In the genomic region with DNA sequence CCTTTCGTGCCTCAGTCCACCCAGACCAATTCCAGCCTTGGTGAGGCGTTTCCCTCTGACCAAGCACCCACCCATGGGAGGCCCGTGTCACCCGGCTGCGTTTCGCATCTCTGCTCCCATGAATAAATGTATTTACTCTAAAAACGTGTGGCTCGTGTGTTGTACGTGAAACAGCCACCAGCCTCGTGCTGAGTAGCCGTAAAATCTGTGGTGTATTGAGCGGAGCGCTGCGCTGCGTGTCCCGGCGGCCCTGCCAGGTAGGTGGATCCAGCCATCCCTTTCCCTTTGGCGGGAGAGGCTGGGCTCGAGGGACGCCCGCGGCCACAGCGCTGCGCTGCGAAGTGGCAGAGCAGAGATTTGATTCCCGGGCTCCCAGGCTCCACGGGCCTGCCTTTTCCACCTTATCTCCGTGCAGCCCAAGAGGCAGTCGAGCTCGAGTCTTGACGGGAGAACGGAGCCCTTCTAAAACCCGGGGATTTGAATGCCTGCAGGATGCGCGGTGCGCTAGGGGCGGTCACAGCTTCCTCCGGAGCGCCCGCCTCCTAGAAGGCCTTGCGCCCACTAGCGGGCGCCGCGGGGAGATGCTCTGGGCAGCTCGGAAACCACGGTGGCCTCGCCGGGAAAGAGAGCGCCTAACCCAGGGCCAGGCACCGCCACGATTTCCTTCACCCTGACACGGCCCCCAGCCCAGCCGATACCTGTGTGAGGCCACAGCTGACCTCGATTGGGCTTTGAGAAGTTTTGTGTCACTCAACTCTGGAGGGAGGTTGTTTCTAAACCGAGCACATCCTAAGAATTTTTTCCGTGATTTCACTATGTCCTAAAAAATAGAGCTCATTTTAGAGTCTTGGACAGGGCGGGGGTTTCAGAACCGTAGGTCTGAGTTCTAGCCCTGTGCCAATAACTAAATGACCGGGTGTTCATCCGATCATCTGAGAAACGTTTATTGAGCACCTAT, we compare ENCODE assay signal across 8 cellular contexts. TPM values are rescaled to one million over a fixed set of nuclear protein-coding genes. Genes with fewer than 3 reads are reported as not detected.
DNase-seq lines count a peak whose midpoint lies in the region; ATAC-seq, FAIRE-seq and TF ChIP-seq lines count a peak whose summit lies in the region.

No MANE protein-coding gene starts in this region.

- ATAC-seq in A549, result peak; percentile 78 to 87
- peak; percentile 72 for ATAC-seq in GM18511 (IDR thresholded peaks at IDR 0.05; ENCODE audit: unreplicated experiment)
- ATAC-seq in HG03066 (IDR thresholded peaks at IDR 0.05; ENCODE audit: low read depth, unreplicated experiment), result peak; percentile 54
- ATAC-seq in left colon, result peak; percentile 61

- peak overlapping the region; percentile 72 to 81 for H3K27ac ChIP-seq in A549

- peaks cover 38% of the 10 kb centered on the region for H3K4me1 ChIP-seq in A549

- POLR2A ChIA-PET in A549 (lab: Yijun Ruan, JAX), result interaction anchor here (0.6 to 1.4 kb wide), 3 partner anchors 14 to 399 kb away, joined by 3 read pairs; a partner anchor contains a TSS

- TF ChIP-seq EP300 in A549 (IDR thresholded peaks at IDR 0.05), result no peak

- H3K4me3 ChIP-seq in A549 (peak overlapping the region; percentile 58), choroid plexus epithelial cell (ENCODE audit: low read depth, low read length) (peak overlapping the region; percentile 61)

- DNase-seq in A549 (ENCODE audit: low read depth in 1 of 2, low spot score in 1 of 2), result peak; percentile 66 to 88
- DNase-seq in NCI-H2227 (lab: John Stamatoyannopoulos, UW; ENCODE audit: unreplicated experiment), result peak; percentile 94
- peak; percentile 70 for DNase-seq in activated CD4-positive, alpha-beta T cell treated with anti-CD3 and anti-CD28 coated beads for 1 hour
- peak; percentile 87 for DNase-seq in choroid plexus epithelial cell (ENCODE audit: low read depth)
- DNase-seq in left colon, result peak; percentile 79 to 90
- peak; percentile 85 for DNase-seq in stimulated activated CD4-positive, alpha-beta T cell treated with anti-CD3 and anti-CD28 coated beads, Interleukin-1b, Interleukin-23, amount 100 ng/mL, for 48 hours

- no peak for TF ChIP-seq POLR2A in A549 (IDR thresholded peaks at IDR 0.05; ENCODE audit: low read length)

- no peak for FAIRE-seq in A549 (lab: Jason Lieb, UNC)

- 19% methylated on average over 41 of the region's 62 CpGs for WGBS in A549 (ENCODE audit: missing lambda C conversion rate)

- CTCF ChIA-PET in A549 (lab: Yijun Ruan, JAX), result interaction anchor here (0.6 to 3.7 kb wide), 40 partner anchors 9 to 360 kb away, joined by 3 to 36 read pairs (median 5); a partner anchor contains a TSS

- TF ChIP-seq RAD21 in A549 (conservative IDR thresholded peaks at IDR 0.05 in 1 of 2, IDR thresholded peaks at IDR 0.05 in 1 of 2), result peak; percentile 47 to 61; a peak in 4 of 5 replicates

- TF ChIP-seq CTCF in A549 (IDR thresholded peaks at IDR 0.05), result peak; percentile 90
- peak; percentile 92 for TF ChIP-seq CTCF in choroid plexus epithelial cell (conservative IDR thresholded peaks at IDR 0.05; ENCODE audit: low read depth, low read length)

- peak overlapping the region; percentile 91 for H3K4me2 ChIP-seq in A549

- intact Hi-C loops in left colon (cut with DNase I, micrococcal nuclease), result no loop called here

- H3K9me3 ChIP-seq in A549, result no peaks in the 10 kb centered on the region

TF ChIP-seq in A549, 52 proteins besides CTCF, POLR2A, EP300 and RAD21 (continues in another document):
- TF ChIP-seq ZSCAN20 (CRISPR knock-in tag; IDR thresholded peaks at IDR 0.05) (no peak), EHF (CRISPR knock-in tag; IDR thresholded peaks at IDR 0.05) (no peak), TFCP2L1 (CRISPR knock-in tag; IDR thresholded peaks at IDR 0.05) (no peak), GATA3 (IDR thresholded peaks at IDR 0.05; ENCODE audit: borderline replicate concordance) (no peak), HOXB13 (CRISPR knock-in tag; IDR thresholded peaks at IDR 0.05; ENCODE audit: low read depth) (no peak), FOSB (CRISPR knock-in tag; IDR thresholded peaks at IDR 0.05) (no peak), SREBF2 (IDR thresholded peaks at IDR 0.05) (no peak), CBX2 (IDR thresholded peaks at IDR 0.05; ENCODE audit: borderline replicate concordance, low read depth) (no peak), NR3C1 (IDR thresholded peaks at IDR 0.05) (no peak), MAZ (IDR thresholded peaks at IDR 0.05; ENCODE audit: borderline replicate concordance, low read depth, low read length) (0 out of 2 replicates have a peak, but pooled peaks have one; percentile 9), NFE2L2 (conservative IDR thresholded peaks at IDR 0.05; ENCODE audit: low read length) (no peak), HDAC2 (IDR thresholded peaks at IDR 0.05) (no peak), BHLHE40 (IDR thresholded peaks at IDR 0.05; ENCODE audit: low read depth, low read length) (no peak), SMC3 (IDR thresholded peaks at IDR 0.05) (peak; percentile 75), KDM5A (IDR thresholded peaks at IDR 0.05) (no peak), CBX8 (IDR thresholded peaks at IDR 0.05) (no peak), ZC3H11A (IDR thresholded peaks at IDR 0.05) (no peak), MYC (IDR thresholded peaks at IDR 0.05; ENCODE audit: borderline replicate concordance, low read length) (no peak), TP53 (CRISPR knock-in tag; IDR thresholded peaks at IDR 0.05) (no peak), RFX5 (IDR thresholded peaks at IDR 0.05) (no peak), ZFP36 (IDR thresholded peaks at IDR 0.05; ENCODE audit: borderline replicate concordance, partially characterized antibody) (no peak)
- TF ChIP-seq, protein P1, sequence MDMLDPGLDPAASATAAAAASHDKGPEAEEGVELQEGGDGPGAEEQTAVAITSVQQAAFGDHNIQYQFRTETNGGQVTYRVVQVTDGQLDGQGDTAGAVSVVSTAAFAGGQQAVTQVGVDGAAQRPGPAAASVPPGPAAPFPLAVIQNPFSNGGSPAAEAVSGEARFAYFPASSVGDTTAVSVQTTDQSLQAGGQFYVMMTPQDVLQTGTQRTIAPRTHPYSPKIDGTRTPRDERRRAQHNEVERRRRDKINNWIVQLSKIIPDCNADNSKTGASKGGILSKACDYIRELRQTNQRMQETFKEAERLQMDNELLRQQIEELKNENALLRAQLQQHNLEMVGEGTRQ (IDR thresholded peaks at IDR 0.05), result no peak
- TF ChIP-seq, protein P2, sequence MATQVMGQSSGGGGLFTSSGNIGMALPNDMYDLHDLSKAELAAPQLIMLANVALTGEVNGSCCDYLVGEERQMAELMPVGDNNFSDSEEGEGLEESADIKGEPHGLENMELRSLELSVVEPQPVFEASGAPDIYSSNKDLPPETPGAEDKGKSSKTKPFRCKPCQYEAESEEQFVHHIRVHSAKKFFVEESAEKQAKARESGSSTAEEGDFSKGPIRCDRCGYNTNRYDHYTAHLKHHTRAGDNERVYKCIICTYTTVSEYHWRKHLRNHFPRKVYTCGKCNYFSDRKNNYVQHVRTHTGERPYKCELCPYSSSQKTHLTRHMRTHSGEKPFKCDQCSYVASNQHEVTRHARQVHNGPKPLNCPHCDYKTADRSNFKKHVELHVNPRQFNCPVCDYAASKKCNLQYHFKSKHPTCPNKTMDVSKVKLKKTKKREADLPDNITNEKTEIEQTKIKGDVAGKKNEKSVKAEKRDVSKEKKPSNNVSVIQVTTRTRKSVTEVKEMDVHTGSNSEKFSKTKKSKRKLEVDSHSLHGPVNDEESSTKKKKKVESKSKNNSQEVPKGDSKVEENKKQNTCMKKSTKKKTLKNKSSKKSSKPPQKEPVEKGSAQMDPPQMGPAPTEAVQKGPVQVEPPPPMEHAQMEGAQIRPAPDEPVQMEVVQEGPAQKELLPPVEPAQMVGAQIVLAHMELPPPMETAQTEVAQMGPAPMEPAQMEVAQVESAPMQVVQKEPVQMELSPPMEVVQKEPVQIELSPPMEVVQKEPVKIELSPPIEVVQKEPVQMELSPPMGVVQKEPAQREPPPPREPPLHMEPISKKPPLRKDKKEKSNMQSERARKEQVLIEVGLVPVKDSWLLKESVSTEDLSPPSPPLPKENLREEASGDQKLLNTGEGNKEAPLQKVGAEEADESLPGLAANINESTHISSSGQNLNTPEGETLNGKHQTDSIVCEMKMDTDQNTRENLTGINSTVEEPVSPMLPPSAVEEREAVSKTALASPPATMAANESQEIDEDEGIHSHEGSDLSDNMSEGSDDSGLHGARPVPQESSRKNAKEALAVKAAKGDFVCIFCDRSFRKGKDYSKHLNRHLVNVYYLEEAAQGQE (IDR thresholded peaks at IDR 0.05), result no peak
- TF ChIP-seq, protein P3, sequence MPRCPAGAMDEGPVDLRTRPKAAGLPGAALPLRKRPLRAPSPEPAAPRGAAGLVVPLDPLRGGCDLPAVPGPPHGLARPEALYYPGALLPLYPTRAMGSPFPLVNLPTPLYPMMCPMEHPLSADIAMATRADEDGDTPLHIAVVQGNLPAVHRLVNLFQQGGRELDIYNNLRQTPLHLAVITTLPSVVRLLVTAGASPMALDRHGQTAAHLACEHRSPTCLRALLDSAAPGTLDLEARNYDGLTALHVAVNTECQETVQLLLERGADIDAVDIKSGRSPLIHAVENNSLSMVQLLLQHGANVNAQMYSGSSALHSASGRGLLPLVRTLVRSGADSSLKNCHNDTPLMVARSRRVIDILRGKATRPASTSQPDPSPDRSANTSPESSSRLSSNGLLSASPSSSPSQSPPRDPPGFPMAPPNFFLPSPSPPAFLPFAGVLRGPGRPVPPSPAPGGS (IDR thresholded peaks at IDR 0.05), result no peak

RNA-seq across cellular contexts. Expression of a gene that starts 3.9 kb away (rescaled TPM):
- polyA plus RNA-seq in A549 (2011; rRNA removed), result 248 and 292 TPM in 2 replicates
- polyA plus RNA-seq in A549 (2012; cell fraction: cytosol; rRNA removed), result 128 and 138 TPM in 2 replicates
- polyA plus RNA-seq in A549 (2012; cell fraction: nucleus; rRNA removed), result 81.0 and 113 TPM in 2 replicates
- polyA plus RNA-seq in A549 (2017; fragmentation: RNase III; extraction: RNeasy Plus Mini Kit Qiagen cat#74134 plus additional on column Dnase treatment), result 113 to 127 TPM (median 122 TPM) in 3 replicates
- 337 and 350 TPM in 2 replicates for polyA minus RNA-seq in A549 (2011; rRNA and poly(A)+ RNA removed)
- 10 to 100 TPM; 81.3 to 91.0 TPM for total RNA-seq in left colon

RNA-seq across cellular contexts. Expression of a gene that starts 15.4 kb away (rescaled TPM):
- 7.4 and 12.7 TPM in 2 replicates for polyA plus RNA-seq in A549 (2011; rRNA removed)
- 7.9 and 8.2 TPM in 2 replicates for polyA plus RNA-seq in A549 (2012; cell fraction: cytosol; rRNA removed)
- polyA plus RNA-seq in A549 (2012; cell fraction: nucleus; rRNA removed), result 7.8 and 9.1 TPM in 2 replicates
- polyA plus RNA-seq in A549 (2017; fragmentation: RNase III; extraction: RNeasy Plus Mini Kit Qiagen cat#74134 plus additional on column Dnase treatment), result 4.1 to 5.2 TPM (median 4.9 TPM) in 3 replicates
- 8.0 and 11.5 TPM in 2 replicates for polyA minus RNA-seq in A549 (2011; rRNA and poly(A)+ RNA removed)
- total RNA-seq in left colon, result 10 to 100 TPM; 42.6 to 54.8 TPM

RNA-seq across cellular contexts. Expression of a gene that starts 56.9 kb away (rescaled TPM):
- not detected in 2 replicates for polyA plus RNA-seq in A549 (2011; rRNA removed)
- polyA plus RNA-seq in A549 (2012; cell fraction: cytosol; rRNA removed), result not detected in 2 replicates
- not detected in 2 replicates for polyA plus RNA-seq in A549 (2012; cell fraction: nucleus; rRNA removed)
- not detected in 3 replicates for polyA plus RNA-seq in A549 (2017; fragmentation: RNase III; extraction: RNeasy Plus Mini Kit Qiagen cat#74134 plus additional on column Dnase treatment)
- not detected in 2 replicates for polyA minus RNA-seq in A549 (2011; rRNA and poly(A)+ RNA removed)
- total RNA-seq in left colon, result not detected

Comparison
In these comparisons a context has a peak if more than half of its experiments do, and no peak if none do; other contexts are left out.
1. Peak in every context shown above with its lines: DNase-seq, ATAC-seq, H3K4me3 ChIP-seq and H3K27ac ChIP-seq.